In the genomic region with DNA sequence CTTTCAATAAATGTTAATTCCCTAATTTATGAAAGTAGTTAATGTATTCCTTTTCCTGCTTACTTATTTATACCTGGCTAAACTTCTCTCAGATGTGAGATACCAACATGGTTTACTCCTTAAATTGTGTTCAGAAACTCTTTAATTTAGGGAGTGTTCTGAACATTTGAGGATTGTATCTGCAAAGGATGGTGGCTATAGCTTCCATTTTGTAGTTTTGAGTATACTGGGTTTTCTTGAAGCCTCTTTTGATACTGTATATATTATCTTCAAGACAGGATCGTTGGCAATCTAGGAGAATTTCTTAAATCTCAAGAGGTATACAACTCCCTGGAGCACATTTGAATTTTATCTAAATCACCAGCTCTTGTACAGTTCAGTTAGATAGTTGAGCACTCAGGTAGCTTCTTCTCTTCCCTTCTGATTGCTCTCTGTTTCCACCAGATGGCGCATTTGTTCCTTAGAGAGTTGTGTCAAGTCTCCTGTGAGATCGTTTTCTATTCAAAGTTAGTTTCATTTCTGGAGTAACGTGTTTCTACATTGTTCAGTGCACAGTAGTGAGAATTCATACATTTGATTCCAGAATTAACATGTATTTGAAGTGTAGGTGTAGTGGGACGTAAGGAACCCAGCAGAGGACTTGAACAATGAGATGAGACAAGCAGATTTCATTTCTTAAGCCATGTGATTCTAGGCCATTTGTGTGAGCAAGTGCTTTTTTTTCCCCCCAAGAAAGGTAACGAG, we compare ENCODE assay signal across 8 cellular contexts.
A peak's percentile ranks its signal among the peaks of the same experiment; 100 is the strongest.
DNase-seq lines count a peak whose midpoint lies in the region; ATAC-seq and TF ChIP-seq lines count a peak whose summit lies in the region.
"Not testable (repeated sequence)": the region's sequence is repeated elsewhere in the genome, so short reads cannot be mapped to it uniquely, and the experiment has no call there.

No MANE protein-coding gene starts in this region.

- H3K27me3 ChIP-seq in kidney epithelial cell (ENCODE audit: control insufficient read depth, insufficient read depth, low read length): not testable (repeated sequence)

- ATAC-seq in GM19452 (IDR thresholded peaks at IDR 0.05; ENCODE audit: unreplicated experiment) (peak; percentile 87), HG03439 (IDR thresholded peaks at IDR 0.05; ENCODE audit: unreplicated experiment) (peak; percentile 75), WTC11 (peak; percentile 77)

- H3K4me3 ChIP-seq in kidney epithelial cell (ENCODE audit: low read depth, low read length): not testable (repeated sequence)

- not testable (repeated sequence) for H3K27me3 Mint-ChIP-seq in WTC11 (ENCODE audit: low read depth); chondrocyte (ENCODE audit: low read depth)

- TF ChIP-seq CTCF in WTC11 (IDR thresholded peaks at IDR 0.05) (peak; percentile 32; the same call in 1 of the 2 replicates), chondrocyte (IDR thresholded peaks at IDR 0.05) (peak; percentile 83), kidney epithelial cell (IDR thresholded peaks at IDR 0.05; ENCODE audit: insufficient read depth, low read length, poor library complexity, severe bottlenecking) (peak; percentile 19)

- H3K9me3 Mint-ChIP-seq in WTC11; chondrocyte (ENCODE audit: low read depth): not testable (repeated sequence)

- POLR2A ChIA-PET in WTC11 (lab: Charles Lee): not testable (repeated sequence)

- not testable (repeated sequence) for H3K36me3 Mint-ChIP-seq in WTC11; chondrocyte (ENCODE audit: low read depth)

- H3K27ac Mint-ChIP-seq in WTC11 (0 out of 2 replicates have a peak overlapping the region, but pooled peaks have one; percentile 5), chondrocyte (ENCODE audit: unreplicated experiment) (peak overlapping the region; percentile 81)

- H3K36me3 ChIP-seq in kidney epithelial cell (ENCODE audit: control insufficient read depth, insufficient read depth, low read length): not testable (repeated sequence)

- not testable (repeated sequence) for H3K4me3 Mint-ChIP-seq in WTC11
- H3K4me3 Mint-ChIP-seq in chondrocyte (ENCODE audit: unreplicated experiment): peak overlapping the region; percentile 71

- CTCF ChIA-PET in WTC11 (lab: Charles Lee): interaction anchor here (0.6 to 0.9 kb wide), 4 partner anchors 135 to 272 kb away, joined by 3 to 13 read pairs (median 4); no protein-coding TSS in a partner anchor

- not testable (repeated sequence) for H3K4me1 Mint-ChIP-seq in WTC11
- peaks cover 10% of the 10 kb centered on the region for H3K4me1 Mint-ChIP-seq in chondrocyte (ENCODE audit: low read depth)

- DNase-seq in CMK (ENCODE audit: low read depth): peak; percentile 0
- peak; percentile 15 for DNase-seq in NCI-H446 treated with DMSO at 0.1 percent for 48 hours (lab: John Stamatoyannopoulos, UW)
- DNase-seq in WTC11 (ENCODE audit: low spot score); chondrocyte (ENCODE audit: low spot score): not testable (repeated sequence)
- DNase-seq in kidney epithelial cell (ENCODE audit: low read depth): peak; percentile 10
- DNase-seq in stimulated activated CD4-positive, alpha-beta T cell treated with anti-CD3 and anti-CD28 coated beads, Interleukin-1b, Interleukin-23, amount 100 ng/mL, for 48 hours: peak; percentile 16

Comparison
In these comparisons a context has a peak if more than half of its experiments do, and no peak if none do; other contexts are left out.
1. CTCF ChIP-seq: peak in every context shown above with its lines; median percentile 83 in chondrocyte; 32 in WTC11; 19 in kidney epithelial cell.